In genomic region chr1:186532481-186532880, GRCh38 we compare ENCODE assay signal across 28 cellular contexts.
"Had no signal": no experiment of that assay in that cellular context is flagged by ENCODE, and none has a peak within 500 bp of the region (broad histone marks: within the 10 kb centered on the region; RNA-seq: fewer than 3 reads in every experiment).

No MANE protein-coding gene starts in this region.

- H3K79me2 ChIP-seq: hepatocyte had no signal

- H2AFZ ChIP-seq: hepatocyte, neural progenitor cell had no signal

- H3K4me1 ChIP-seq: colonic mucosa, left lung, neural progenitor cell, prostate gland, uterus had no signal

- H3K27me3 ChIP-seq: colonic mucosa, esophagus muscularis mucosa, foreskin keratinocyte, gastroesophageal sphincter, heart left ventricle, hepatocyte, left lung, neural progenitor cell, right atrium auricular region, suprapubic skin, transverse colon, upper lobe of right lung, uterus had no signal

- H3K4me2 ChIP-seq: hepatocyte, neural progenitor cell, smooth muscle cell had no signal

- H3K9ac ChIP-seq: neural progenitor cell had no signal

- H3K4me3 ChIP-seq: colonic mucosa, esophagus muscularis mucosa, gastroesophageal sphincter, heart left ventricle, hepatocyte, left lung, neural progenitor cell, prostate gland, right atrium auricular region, smooth muscle cell, suprapubic skin, transverse colon, upper lobe of right lung, uterus had no signal

- H3K9me3 ChIP-seq: colonic mucosa, esophagus muscularis mucosa, gastroesophageal sphincter, left lung, prostate gland, right atrium auricular region, suprapubic skin, transverse colon, upper lobe of right lung, uterus had no signal

- H3K27ac ChIP-seq: colonic mucosa, esophagus muscularis mucosa, foreskin keratinocyte, gastroesophageal sphincter, heart left ventricle, hepatocyte, left lung, neural progenitor cell, prostate gland, right atrium auricular region, suprapubic skin, transverse colon, upper lobe of right lung, uterus had no signal

- DNase-seq: colonic mucosa; dermis blood vessel endothelial cell; effector memory CD4-positive, alpha-beta T cell; heart left ventricle; left cardiac atrium; left lung; mesendoderm; midbrain; naive thymus-derived CD4-positive, alpha-beta T cell; stimulated activated CD4-positive, alpha-beta T cell treated with anti-CD3 and anti-CD28 coated beads, Interleukin-12 subunit alpha, Interleukin-12 subunit beta, amount 100 ng/mL, for 4 hours; stimulated activated CD4-positive, alpha-beta T cell treated with anti-CD3 and anti-CD28 coated beads, Interleukin-1b, Interleukin-23, amount 100 ng/mL, for 48 hours; stimulated activated CD4-positive, alpha-beta T cell treated with anti-CD3 and anti-CD28 coated beads, Interleukin-4, amount 100 ng/mL, for 1 hour; stimulated activated CD8-positive, alpha-beta memory T cell treated with anti-CD3 and anti-CD28 coated beads, Interleukin-4, amount 100 ng/mL, for 48 hours; stimulated activated naive CD4-positive, alpha-beta T cell; stimulated activated naive CD8-positive, alpha-beta T cell treated with anti-CD3 and anti-CD28 coated beads, Interleukin-15, amount 100 ng/mL, for 72 hours; transverse colon; upper lobe of right lung; uterus had no signal

- ATAC-seq: gastroesophageal sphincter; heart left ventricle; left cardiac atrium; naive thymus-derived CD4-positive, alpha-beta T cell; sciatic nerve; stimulated activated naive CD8-positive, alpha-beta T cell treated with anti-CD3 and anti-CD28 coated beads, Interleukin-15, amount 100 ng/mL, for 72 hours had no signal

- H3K36me3 ChIP-seq: colonic mucosa, esophagus muscularis mucosa, gastroesophageal sphincter, heart left ventricle, left lung, neural progenitor cell, prostate gland, right atrium auricular region, suprapubic skin, transverse colon, upper lobe of right lung, uterus had no signal
